17 cellular contexts compared by ENCODE assay signal in genomic region chr4:77142642-77143020, GRCh38. TPM values are rescaled to one million over a fixed set of nuclear protein-coding genes. Genes with fewer than 3 reads are reported as not detected.
A peak's percentile ranks its signal among the peaks of the same experiment; 100 is the strongest.
DNase-seq lines count a peak whose midpoint lies in the region; ATAC-seq and TF ChIP-seq lines count a peak whose summit lies in the region.
"Had no signal": no experiment of that assay in that cellular context is flagged by ENCODE, and none has a peak within 500 bp of the region (broad histone marks: within the 10 kb centered on the region; RNA-seq: fewer than 3 reads in every experiment).

No MANE protein-coding gene starts in this region.

- peaks cover 15% of the 10 kb centered on the region for H3K4me1 Mint-ChIP-seq in T-helper 17 cell

- H3K9ac ChIP-seq in KMS-11 (peak overlapping the region; percentile 38), skeletal muscle tissue (ENCODE audit: low read depth in 1 of 3, low read length in 3 of 3) (no peak overlapping the region)
- H3K9ac ChIP-seq: BLaER1 treated with 17β-estradiol and CSF1 and Interleukin-3, amounts not matched to agents 10 nM and 100 nM had no signal

- peak overlapping the region; percentile 69 for H3K4me3 Mint-ChIP-seq in T-helper 17 cell

- no peaks in the 10 kb centered on the region for H3K27me3 ChIP-seq in KMS-11 (ENCODE audit: insufficient read depth, low read depth)
- no peaks in the 10 kb centered on the region for H3K27me3 ChIP-seq in skeletal muscle tissue (ENCODE audit: control insufficient read depth in 3 of 3, insufficient read depth in 3 of 3, low read length in 3 of 3)
- H3K27me3 ChIP-seq in BE2C, result peaks cover 10% of the 10 kb centered on the region
- H3K27me3 ChIP-seq: BLaER1 treated with 17β-estradiol and CSF1 and Interleukin-3, amounts not matched to agents 10 nM and 100 nM had no signal

- TF ChIP-seq CTCF in KMS-11 (conservative IDR thresholded peaks at IDR 0.05; ENCODE audit: low read depth, low read length) (no peak), mucosa of descending colon (IDR thresholded peaks at IDR 0.05) (no peak), BE2C (IDR thresholded peaks at IDR 0.05; ENCODE audit: low read depth, low read length) (no peak)

- H3K4me3 ChIP-seq in KMS-11 (IDR thresholded peaks at IDR 0.05; ENCODE audit: insufficient read depth, low read depth, low read length) (peak overlapping the region; percentile 76), mucosa of descending colon (no peak overlapping the region), skeletal muscle tissue (ENCODE audit: low read length in 3 of 3) (peak overlapping the region in 1 of 3 donors; percentile 27), BE2C (ENCODE audit: low read depth, low read length) (no peak overlapping the region)
- H3K4me3 ChIP-seq: BLaER1 treated with 17β-estradiol and CSF1 and Interleukin-3, amounts not matched to agents 10 nM and 100 nM; SK-N-MC had no signal

- H3K27ac ChIP-seq in KMS-11, result peak overlapping the region; percentile 78
- H3K27ac ChIP-seq in skeletal muscle tissue (ENCODE audit: low read depth, low read length), result peak overlapping the region; percentile 36
- H3K27ac ChIP-seq: BLaER1 treated with 17β-estradiol and CSF1 and Interleukin-3, amounts not matched to agents 10 nM and 100 nM; SK-N-MC had no signal

- H3K79me2 ChIP-seq in KMS-11 (ENCODE audit: insufficient read depth, low read depth), result no peaks in the 10 kb centered on the region

- peaks cover 61% of the 10 kb centered on the region for H3K4me1 ChIP-seq in KMS-11 (ENCODE audit: low read depth, poor library complexity, severe bottlenecking)
- H3K4me1 ChIP-seq in mucosa of descending colon (ENCODE audit: low read depth), result peaks cover 27% of the 10 kb centered on the region
- no peaks in the 10 kb centered on the region for H3K4me1 ChIP-seq in skeletal muscle tissue (ENCODE audit: control insufficient read depth in 3 of 3, insufficient read depth in 3 of 3, low read length in 3 of 3)
- no peaks in the 10 kb centered on the region for H3K4me1 ChIP-seq in BE2C

- peak overlapping the region; percentile 67 for H3K4me2 ChIP-seq in KMS-11
- H3K4me2 ChIP-seq: BLaER1 treated with 17β-estradiol and CSF1 and Interleukin-3, amounts not matched to agents 10 nM and 100 nM had no signal

- intact Hi-C loops in mucosa of descending colon (cut with DNase I, micrococcal nuclease), result no loop called here

- H2AFZ ChIP-seq in KMS-11 (ENCODE audit: low read depth), result peak overlapping the region; percentile 62

- H3K9me3 ChIP-seq in T-helper 17 cell (ENCODE audit: control insufficient read depth, low read length, poor library complexity, severe bottlenecking) (no peaks in the 10 kb centered on the region), mucosa of descending colon (no peaks in the 10 kb centered on the region), skeletal muscle tissue (ENCODE audit: control insufficient read depth in 3 of 3, low read length in 3 of 3) (no peaks in the 10 kb centered on the region), BE2C (no peaks in the 10 kb centered on the region)
- H3K9me3 ChIP-seq: BLaER1 treated with 17β-estradiol and CSF1 and Interleukin-3, amounts not matched to agents 10 nM and 100 nM; Caco-2 had no signal

- no peaks in the 10 kb centered on the region for H3K36me3 Mint-ChIP-seq in T-helper 17 cell (ENCODE audit: low read depth)
- H3K36me3 Mint-ChIP-seq: IgD-negative memory B cell had no signal

- no peaks in the 10 kb centered on the region for H3K36me3 ChIP-seq in KMS-11 (ENCODE audit: insufficient read depth)
- H3K36me3 ChIP-seq in mucosa of descending colon (ENCODE audit: low read depth), result no peaks in the 10 kb centered on the region
- H3K36me3 ChIP-seq in skeletal muscle tissue (ENCODE audit: control insufficient read depth in 3 of 3, insufficient read depth in 3 of 3, low read length in 3 of 3), result no peaks in the 10 kb centered on the region
- H3K36me3 ChIP-seq in BE2C, result no peaks in the 10 kb centered on the region
- H3K36me3 ChIP-seq: BLaER1 treated with 17β-estradiol and CSF1 and Interleukin-3, amounts not matched to agents 10 nM and 100 nM had no signal

- DNase-seq in T-helper 17 cell (no peak), mucosa of descending colon (no peak), NCI-H2227 treated with DMSO at 0.1 percent for 48 hours (lab: John Stamatoyannopoulos, UW) (no peak), BE2C (no peak)
- DNase-seq in activated CD4-positive, alpha-beta T cell treated with anti-CD3 and anti-CD28 coated beads for 1 hour, result no peak
- DNase-seq: Caco-2, DMS53, NCI-H1436, NCI-H2081 had no signal

- ATAC-seq in T-helper 17 cell (no peak), mucosa of descending colon (peak; percentile 18)
- ATAC-seq: HCT116, Panc1, Right ventricle myocardium inferior had no signal

- no peaks in the 10 kb centered on the region for H4K20me1 ChIP-seq in KMS-11 (ENCODE audit: insufficient read depth)
- H4K20me1 ChIP-seq: BLaER1 treated with 17β-estradiol and CSF1 and Interleukin-3, amounts not matched to agents 10 nM and 100 nM had no signal

- peak overlapping the region; percentile 56 for H3K27ac Mint-ChIP-seq in T-helper 17 cell
- H3K27ac Mint-ChIP-seq: IgD-negative memory B cell had no signal

- H3K27me3 Mint-ChIP-seq in T-helper 17 cell, result peaks cover 5% of the 10 kb centered on the region
- H3K27me3 Mint-ChIP-seq: IgD-negative memory B cell had no signal

RNA-seq across cellular contexts. Expression of gene CCNG2, which starts 14.4 kb away (rescaled TPM):
- total RNA-seq in T-helper 17 cell (10 to 100 TPM; 21.8 to 24.3 TPM), mucosa of descending colon (10 to 100 TPM; 36.1 to 86.5 (median 64.8) TPM), skeletal muscle tissue (52.7 TPM)
- polyA plus RNA-seq in BE2C (2012; ENCODE audit: insufficient read depth, insufficient read length, low read depth), result 1.4 TPM
